11 cellular contexts compared by ENCODE assay signal in the genomic region with DNA sequence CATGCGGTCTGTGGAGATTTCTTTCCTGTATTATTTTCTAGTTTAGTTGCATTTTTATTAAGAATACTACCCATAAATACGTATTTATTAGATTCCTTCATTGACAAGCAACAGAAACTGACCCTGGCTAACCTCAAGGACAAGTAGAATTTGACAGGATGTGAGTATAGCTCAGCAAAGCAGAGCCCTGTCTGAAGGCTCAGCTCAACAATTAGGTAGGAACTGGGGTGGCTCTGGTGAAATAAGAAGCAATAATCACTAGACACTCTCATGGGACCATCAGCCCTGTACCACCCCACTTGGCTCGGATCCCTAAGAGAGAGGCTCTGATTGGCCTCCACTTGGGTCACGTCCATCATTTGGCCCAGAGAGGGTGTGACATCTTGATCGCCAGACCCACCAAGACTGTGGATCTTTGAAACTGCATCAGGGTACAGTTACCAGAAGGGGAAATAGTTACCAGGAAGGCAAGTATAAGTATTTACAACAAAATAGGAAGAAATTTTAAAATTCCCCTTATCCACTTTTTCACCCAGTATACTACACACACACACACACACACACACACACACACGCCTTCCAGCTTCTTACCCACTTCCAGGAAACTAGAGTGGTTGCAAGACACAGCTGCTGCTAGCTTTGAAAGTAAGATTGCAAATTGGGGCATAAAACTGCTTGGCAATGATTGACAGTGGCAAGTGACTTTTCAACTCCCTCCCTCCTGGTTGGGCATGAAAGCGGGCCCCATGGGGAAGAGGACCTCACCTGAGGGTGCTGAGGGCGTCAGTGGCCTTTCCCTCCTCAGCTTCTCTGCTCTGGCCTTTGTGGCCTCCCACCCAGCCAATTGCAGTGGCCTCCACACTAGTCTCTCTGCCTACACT. TPM values are rescaled to one million over a fixed set of nuclear protein-coding genes. Genes with fewer than 3 reads are reported as not detected.
A peak's percentile ranks its signal among the peaks of the same experiment; 100 is the strongest.
DNase-seq lines count a peak whose midpoint lies in the region; ATAC-seq and TF ChIP-seq lines count a peak whose summit lies in the region.
"Had no signal": no experiment of that assay in that cellular context is flagged by ENCODE, and none has a peak within 500 bp of the region (broad histone marks: within the 10 kb centered on the region; RNA-seq: fewer than 3 reads in every experiment).

No MANE protein-coding gene starts in this region.

- peaks cover 22 to 68% (median 52%) of the 10 kb centered on the region in 4 donors for H3K4me1 Mint-ChIP-seq in CD4-positive, CD25-positive, alpha-beta regulatory T cell
- peaks cover 57% of the 10 kb centered on the region for H3K4me1 Mint-ChIP-seq in activated naive CD8-positive, alpha-beta T cell treated with anti-CD3 and anti-CD28 coated beads, Interleukin-2, amount 50 U/mL, for 24 hours
- peaks cover 37% of the 10 kb centered on the region for H3K4me1 Mint-ChIP-seq in nephron progenitor cell

- no peaks in the 10 kb centered on the region for H3K9me3 ChIP-seq in CD4-positive, CD25-positive, alpha-beta regulatory T cell (ENCODE audit: control insufficient read depth in 2 of 2, low read length in 2 of 2)
- H3K9me3 ChIP-seq in IMR-90 (ENCODE audit: control insufficient read depth, insufficient read depth, low read length) = no peaks in the 10 kb centered on the region
- H3K9me3 ChIP-seq in suprapubic skin = no peaks in the 10 kb centered on the region

- TF ChIP-seq CTCF in IMR-90 (conservative IDR thresholded peaks at IDR 0.05; ENCODE audit: low read depth, low read length) (no peak), nephron progenitor cell (IDR thresholded peaks at IDR 0.05) (no peak), suprapubic skin (IDR thresholded peaks at IDR 0.05) (no peak)

- peak overlapping the region; percentile 79 for H3K27ac ChIP-seq in CD4-positive, CD25-positive, alpha-beta regulatory T cell (ENCODE audit: insufficient read depth, low read length, poor library complexity, severe bottlenecking)
- 0 out of 2 replicates have a peak overlapping the region, but pooled peaks have one; percentile 5 for H3K27ac ChIP-seq in IMR-90 (ENCODE audit: insufficient read depth, low read length)
- no peak overlapping the region for H3K27ac ChIP-seq in suprapubic skin
- H3K27ac ChIP-seq: cardiac muscle cell had no signal

- H3K23ac ChIP-seq in IMR-90 (ENCODE audit: low read depth, low read length) = no peak overlapping the region

- peak overlapping the region; percentile 82 for H3K4me3 ChIP-seq in CD4-positive, CD25-positive, alpha-beta regulatory T cell (ENCODE audit: low read depth, low read length)
- H3K4me3 ChIP-seq in IMR-90 (ENCODE audit: insufficient read depth, low read depth, low read length) (no peak overlapping the region), suprapubic skin (no peak overlapping the region)
- H3K4me3 ChIP-seq: cardiac muscle cell had no signal

- H4K8ac ChIP-seq in IMR-90 (ENCODE audit: low read depth in 2 of 2, low read length in 2 of 2) = no peak overlapping the region

- H3K4me1 ChIP-seq in CD4-positive, CD25-positive, alpha-beta regulatory T cell (ENCODE audit: control insufficient read depth, insufficient read depth, low read length, poor library complexity, severe bottlenecking) = peaks cover 46% of the 10 kb centered on the region
- H3K4me1 ChIP-seq in IMR-90 (ENCODE audit: control insufficient read depth, insufficient read depth, low read length) (no peaks in the 10 kb centered on the region; the same call in 1 of the 2 replicates), suprapubic skin (peaks cover 5% of the 10 kb centered on the region)

- CTCF ChIA-PET in IMR-90 (lab: Yijun Ruan, JAX) = no interaction called here

- dilution Hi-C loops in IMR-90 (cut with HindIII; ENCODE audit: low sequenced_read_pairs, unreplicated experiment) = no loop called here

- BruUV-seq in IMR-90 (replicated peaks; lab: Mats Ljungman, UMichigan) = no TSS peak

- TF ChIP-seq POLR2A in IMR-90 (IDR thresholded peaks at IDR 0.05; ENCODE audit: low read depth, low read length) (no peak), suprapubic skin (IDR thresholded peaks at IDR 0.05) (no peak)

- no peak for TF ChIP-seq RAD21 in IMR-90 (IDR thresholded peaks at IDR 0.05; ENCODE audit: low read length)

- H4K20me1 ChIP-seq in IMR-90 (ENCODE audit: insufficient read depth, low read length) = no peaks in the 10 kb centered on the region

- H3K27me3 ChIP-seq in CD4-positive, CD25-positive, alpha-beta regulatory T cell (ENCODE audit: control insufficient read depth, insufficient read depth, low read length) = no peaks in the 10 kb centered on the region
- H3K27me3 ChIP-seq in IMR-90 (ENCODE audit: control insufficient read depth, insufficient read depth, low read length) = no peaks in the 10 kb centered on the region
- no peaks in the 10 kb centered on the region for H3K27me3 ChIP-seq in suprapubic skin
- H3K27me3 ChIP-seq: cardiac muscle cell had no signal

- H3K27me3 Mint-ChIP-seq in CD4-positive, CD25-positive, alpha-beta regulatory T cell = no peaks in the 10 kb centered on the region
- no peaks in the 10 kb centered on the region for H3K27me3 Mint-ChIP-seq in activated naive CD8-positive, alpha-beta T cell treated with anti-CD3 and anti-CD28 coated beads, Interleukin-2, amount 50 U/mL, for 24 hours
- H3K27me3 Mint-ChIP-seq in nephron progenitor cell (ENCODE audit: low read depth, poor library complexity) = no peaks in the 10 kb centered on the region

- WGBS in IMR-90 (ENCODE audit: extremely low coverage in 2 of 2, insufficient read length in 1 of 2), 2 experiments = no CpG with 5 or more reads among the region's 8 CpGs
- WGBS in suprapubic skin = 88% methylated on average over 8 of the region's 8 CpGs

- H2BK120ac ChIP-seq in IMR-90 (ENCODE audit: low read depth, low read length) = no peak overlapping the region

- H3K4me3 Mint-ChIP-seq in CD4-positive, CD25-positive, alpha-beta regulatory T cell = peak overlapping the region; percentile 70 to 90 (median 89)
- H3K4me3 Mint-ChIP-seq in activated naive CD8-positive, alpha-beta T cell treated with anti-CD3 and anti-CD28 coated beads, Interleukin-2, amount 50 U/mL, for 24 hours = peak overlapping the region; percentile 57
- no peak overlapping the region for H3K4me3 Mint-ChIP-seq in nephron progenitor cell

- no peak overlapping the region for H2BK20ac ChIP-seq in IMR-90 (ENCODE audit: low read depth, low read length)

- H3K14ac ChIP-seq in IMR-90 (replicated peaks; ENCODE audit: low read depth, low read length) = no peak overlapping the region

- no peak overlapping the region for H3K4ac ChIP-seq in IMR-90 (ENCODE audit: low read depth, low read length)

- H2BK15ac ChIP-seq in IMR-90 (ENCODE audit: low read depth, low read length) = no peak overlapping the region

- no peak overlapping the region for H2BK5ac ChIP-seq in IMR-90 (ENCODE audit: low read depth, low read length, poor library complexity, severe bottlenecking)

- H3K36me3 ChIP-seq in CD4-positive, CD25-positive, alpha-beta regulatory T cell (ENCODE audit: control insufficient read depth, insufficient read depth, low read length) = no peaks in the 10 kb centered on the region
- peaks cover 51% of the 10 kb centered on the region for H3K36me3 ChIP-seq in IMR-90 (ENCODE audit: control insufficient read depth, insufficient read depth, low read length)
- peaks cover 47% of the 10 kb centered on the region for H3K36me3 ChIP-seq in suprapubic skin

- H3K18ac ChIP-seq in IMR-90 (ENCODE audit: low read depth, low read length) = no peak overlapping the region

- no peak overlapping the region for H3K56ac ChIP-seq in IMR-90 (ENCODE audit: extremely low read depth, insufficient read depth, low read length)

- peak; percentile 38 to 47 for ATAC-seq in CD4-positive, CD25-positive, alpha-beta regulatory T cell (ENCODE audit: low read depth in 2 of 2)
- no peak for ATAC-seq in IMR-90 (ENCODE audit: low read depth)
- no peak for ATAC-seq in activated naive CD8-positive, alpha-beta T cell treated with anti-CD3 and anti-CD28 coated beads, Interleukin-2, amount 50 U/mL, for 24 hours
- no peak for ATAC-seq in HG03571 (IDR thresholded peaks at IDR 0.05; ENCODE audit: unreplicated experiment)
- ATAC-seq in GM18870 (IDR thresholded peaks at IDR 0.05; ENCODE audit: unreplicated experiment) = no peak

- POLR2A ChIA-PET in IMR-90 (lab: Charles Lee; ENCODE audit: unreplicated experiment) = no interaction called here

- in situ Hi-C loops in IMR-90 (cut with MboI; ENCODE audit: low sequenced_read_pairs) = no loop called here

- peak overlapping the region; percentile 88 to 100 (median 95) for H3K27ac Mint-ChIP-seq in CD4-positive, CD25-positive, alpha-beta regulatory T cell
- peak overlapping the region; percentile 74 for H3K27ac Mint-ChIP-seq in activated naive CD8-positive, alpha-beta T cell treated with anti-CD3 and anti-CD28 coated beads, Interleukin-2, amount 50 U/mL, for 24 hours
- peak overlapping the region; percentile 76 for H3K27ac Mint-ChIP-seq in nephron progenitor cell

- no peaks in the 10 kb centered on the region for H3K9me3 Mint-ChIP-seq in CD4-positive, CD25-positive, alpha-beta regulatory T cell
- no peaks in the 10 kb centered on the region for H3K9me3 Mint-ChIP-seq in activated naive CD8-positive, alpha-beta T cell treated with anti-CD3 and anti-CD28 coated beads, Interleukin-2, amount 50 U/mL, for 24 hours
- no peaks in the 10 kb centered on the region for H3K9me3 Mint-ChIP-seq in nephron progenitor cell
- H3K9me3 Mint-ChIP-seq: IgD-negative memory B cell had no signal

- no peak overlapping the region for H3K9ac ChIP-seq in IMR-90 (ENCODE audit: low read depth, low read length)

- peaks cover 18 to 29% of the 10 kb centered on the region in 2 experiments for H3K79me1 ChIP-seq in IMR-90 (ENCODE audit: low read depth in 1 of 2, low read length in 2 of 2)

- H2AK9ac ChIP-seq in IMR-90 (replicated peaks; ENCODE audit: low read depth, low read length, poor library complexity) = no peak overlapping the region

- peaks cover 4% of the 10 kb centered on the region for H3K36me3 Mint-ChIP-seq in CD4-positive, CD25-positive, alpha-beta regulatory T cell
- no peaks in the 10 kb centered on the region for H3K36me3 Mint-ChIP-seq in activated naive CD8-positive, alpha-beta T cell treated with anti-CD3 and anti-CD28 coated beads, Interleukin-2, amount 50 U/mL, for 24 hours (ENCODE audit: low read depth)
- H3K36me3 Mint-ChIP-seq in nephron progenitor cell (ENCODE audit: low read depth) = peaks cover 40% of the 10 kb centered on the region
- H3K36me3 Mint-ChIP-seq: IgD-negative memory B cell had no signal

- peaks cover 5% of the 10 kb centered on the region; the same call in 1 of the 2 replicates for H3K9me1 ChIP-seq in IMR-90 (ENCODE audit: insufficient read depth, low read length)

- no peak overlapping the region for H4K5ac ChIP-seq in IMR-90 (ENCODE audit: low read depth, low read length)

- H4K91ac ChIP-seq in IMR-90 (ENCODE audit: insufficient read depth, low read depth, low read length) = no peak overlapping the region

- DNase-seq in CD4-positive, CD25-positive, alpha-beta regulatory T cell = peak in 2 of 3 donors; percentile 61 to 87
- DNase-seq in IMR-90 (no peak), nephron progenitor cell (no peak), AG20443 (ENCODE audit: low spot score) (no peak), suprapubic skin (ENCODE audit: low spot score in 2 of 2) (no peak)
- DNase-seq in activated naive CD8-positive, alpha-beta T cell treated with anti-CD3 and anti-CD28 coated beads, Interleukin-2, amount 50 U/mL, for 24 hours = peak; percentile 12
- DNase-seq: right cardiac atrium had no signal

- no peak for TF ChIP-seq EP300 in suprapubic skin (IDR thresholded peaks at IDR 0.05)

- H3K4me2 ChIP-seq in IMR-90 (ENCODE audit: low read depth, low read length) = no peak overlapping the region

- H2AK5ac ChIP-seq in IMR-90 (ENCODE audit: low read depth, low read length) = no peak overlapping the region

- intact Hi-C loops in IMR-90 (cut with micrococcal nuclease) = no loop called here

- no peak overlapping the region for H2AFZ ChIP-seq in IMR-90 (replicated peaks; ENCODE audit: low read length, poor library complexity)

RNA-seq across cellular contexts. Expression of a gene that starts 41.8 kb away (rescaled TPM):
- total RNA-seq in CD4-positive, CD25-positive, alpha-beta regulatory T cell = 18.2 TPM
- 10 to 100 TPM; 15.4 to 18.9 (median 17.2) TPM for polyA plus RNA-seq in CD4-positive, CD25-positive, alpha-beta regulatory T cell
- total RNA-seq in IMR-90 (2012; rRNA removed) = 10.4 and 12.8 TPM in 2 replicates
- polyA plus RNA-seq in IMR-90 (2012; rRNA removed) = 6.7 and 7.1 TPM in 2 replicates
- polyA plus RNA-seq in IMR-90 (2012; cell fraction: cytosol; rRNA removed) = 3.7 and 4.3 TPM in 2 replicates
- 5.6 and 8.1 TPM in 2 replicates for polyA plus RNA-seq in IMR-90 (2012; cell fraction: nucleus; rRNA removed; ENCODE audit: low replicate concordance)
- total RNA-seq in suprapubic skin = 10 to 100 TPM; 14.0 to 22.8 (median 21.2) TPM

RNA-seq across cellular contexts. Expression of a gene that starts 58.0 kb away (rescaled TPM):
- total RNA-seq in CD4-positive, CD25-positive, alpha-beta regulatory T cell = 4.2 TPM
- 1 to 10 TPM; 2.3 to 4.9 (median 2.8) TPM for polyA plus RNA-seq in CD4-positive, CD25-positive, alpha-beta regulatory T cell
- total RNA-seq in IMR-90 (2012; rRNA removed) (6.3 and 16.9 TPM in 2 replicates), suprapubic skin (1 to 10 TPM; 2.0 to 3.5 (median 2.8) TPM)
- 4.7 and 5.4 TPM in 2 replicates for polyA plus RNA-seq in IMR-90 (2012; rRNA removed)
- 0.20 and 0.66 TPM in 2 replicates for polyA plus RNA-seq in IMR-90 (2012; cell fraction: cytosol; rRNA removed)
- 0.16 and 1.2 TPM in 2 replicates for polyA plus RNA-seq in IMR-90 (2012; cell fraction: nucleus; rRNA removed; ENCODE audit: low replicate concordance)

Comparison
In these comparisons a context has a peak if more than half of its experiments do, and no peak if none do; other contexts are left out.
1. ATAC-seq: peak in CD4-positive, CD25-positive, alpha-beta regulatory T cell (2 of 2); none in IMR-90 (single experiment), activated naive CD8-positive, alpha-beta T cell treated with anti-CD3 and anti-CD28 coated beads, Interleukin-2, amount 50 U/mL, for 24 hours (single experiment), HG03571 (single experiment) and GM18870 (single experiment).
2. DNase-seq: peak in CD4-positive, CD25-positive, alpha-beta regulatory T cell (2 of 3) and activated naive CD8-positive, alpha-beta T cell treated with anti-CD3 and anti-CD28 coated beads, Interleukin-2, amount 50 U/mL, for 24 hours (single experiment); none in IMR-90 (single experiment), nephron progenitor cell (single experiment), AG20443 (single experiment) and suprapubic skin (0 of 2).
3. Peak in every context shown above with its lines, with median percentiles within 50 percentile points of each other: H3K27ac Mint-ChIP-seq.